ENCODE assay signal across 8 cellular contexts in genomic region chr20:18587665-18588553, GRCh38. TPM values are rescaled to one million over a fixed set of nuclear protein-coding genes. Genes with fewer than 3 reads are reported as not detected.
DNase-seq lines count a peak whose midpoint lies in the region; ATAC-seq and TF ChIP-seq lines count a peak whose summit lies in the region.

Gene DTD1, plus strand, starts transcription at chr20:18588054. Its CDS starts 19 bp downstream, at chr20:18588073.

- intact Hi-C loops in left colon (cut with DNase I, micrococcal nuclease): no loop called here

- no peaks in the 10 kb centered on the region for H3K36me3 ChIP-seq in BLaER1

- H3K4me3 ChIP-seq in BLaER1 (peak within 1 kb of the TSS; percentile 81), choroid plexus epithelial cell (ENCODE audit: low read depth, low read length) (peak within 1 kb of the TSS; percentile 79)

- peak within 1 kb of the TSS; percentile 73 for H3K27ac ChIP-seq in BLaER1

- H3K9ac ChIP-seq in BLaER1: peak within 1 kb of the TSS; percentile 75

- no peaks in the 10 kb centered on the region for H3K27me3 ChIP-seq in BLaER1

- peak within 1 kb of the TSS; percentile 76 for H3K4me2 ChIP-seq in BLaER1

- peak; percentile 91 for DNase-seq in NCI-H460 (ENCODE audit: extremely low read depth, low read depth)
- DNase-seq in activated CD4-positive, alpha-beta T cell treated with anti-CD3 and anti-CD28 coated beads for 4 hours: peak; percentile 79 to 82
- DNase-seq in choroid plexus epithelial cell (ENCODE audit: low read depth): peak; percentile 90
- DNase-seq in left colon: peak; percentile 94 to 98
- peak; percentile 65 to 85 for DNase-seq in stimulated activated CD4-positive, alpha-beta T cell treated with anti-CD3 and anti-CD28 coated beads, Interleukin-1b, Interleukin-23, amount 100 ng/mL, for 4 hours (ENCODE audit: low read depth in 2 of 2)

- peaks cover 5% of the 10 kb centered on the region for H3K4me1 ChIP-seq in BLaER1

- H4K20me1 ChIP-seq in BLaER1: no peaks in the 10 kb centered on the region

- peak; percentile 57 for TF ChIP-seq CTCF in choroid plexus epithelial cell (conservative IDR thresholded peaks at IDR 0.05; ENCODE audit: low read depth, low read length)

- peaks cover 7% of the 10 kb centered on the region; the same call in 1 of the 2 replicates for H3K9me3 ChIP-seq in BLaER1

- ATAC-seq in HG03432 (IDR thresholded peaks at IDR 0.05; ENCODE audit: unreplicated experiment) (peak; percentile 95), left colon (peak; percentile 97)

- peak; percentile 75 for TF ChIP-seq POLR2A in GM19193 (IDR thresholded peaks at IDR 0.05; ENCODE audit: extremely low read depth, insufficient read depth, insufficient read length)

RNA-seq across cellular contexts. Expression of gene DTD1, which starts in this region (rescaled TPM):
- 94.6 and 102 TPM in 2 replicates for total RNA-seq in NCI-H460 (2014; rRNA removed; shearing (Covaris generic))
- polyA plus RNA-seq in NCI-H460 (2014; cell fraction: nucleus; rRNA removed): 40.4 and 52.6 TPM in 2 replicates
- total RNA-seq in left colon: 10 to 100 TPM; 17.1 to 20.8 TPM

Comparison
In these comparisons a context has a peak if more than half of its experiments do, and no peak if none do; other contexts are left out.
1. Peak in every context shown above with its lines: DNase-seq, ATAC-seq, H3K4me3 ChIP-seq and H3K27ac ChIP-seq.